ENCODE assay signal across 8 cellular contexts in genomic region chr22:33271390-33272161, GRCh38.
DNase-seq lines count a peak whose midpoint lies in the region; ATAC-seq lines count a peak whose summit lies in the region.

No MANE protein-coding gene starts in this region.

- ATAC-seq in GM19372 (IDR thresholded peaks at IDR 0.05; ENCODE audit: low read depth, unreplicated experiment) (peak; percentile 71), HG03135 (IDR thresholded peaks at IDR 0.05; ENCODE audit: unreplicated experiment) (peak; percentile 63), GM18873 (IDR thresholded peaks at IDR 0.05; ENCODE audit: low FRiP score, unreplicated experiment) (no peak)

- DNase-seq in astrocyte of the hippocampus (ENCODE audit: low read depth, low spot score) = peak; percentile 91
- peak; percentile 30 for DNase-seq in renal cortical epithelial cell (ENCODE audit: low read depth)
- DNase-seq in stimulated activated CD4-positive, alpha-beta T cell treated with anti-CD3 and anti-CD28 coated beads, Interleukin-4, amount 100 ng/mL, for 24 hours = no peak
- no peak for DNase-seq in stimulated activated CD4-positive, alpha-beta T cell treated with anti-CD3 and anti-CD28 coated beads, Interleukin-1b, Interleukin-23, amount 100 ng/mL, for 48 hours
- DNase-seq in ACHN = no peak

- in situ Hi-C loops in ACHN (cut with HindIII; ENCODE audit: low pct_ligation_motif_present, low pct_unique_long_range_greater_than_20kb, low sequenced_read_pairs) = no loop called here

Comparison
In these comparisons a context has a peak if more than half of its experiments do, and no peak if none do; other contexts are left out.
1. DNase-seq: peak in astrocyte of the hippocampus (single experiment) and renal cortical epithelial cell (single experiment); none in stimulated activated CD4-positive, alpha-beta T cell treated with anti-CD3 and anti-CD28 coated beads, Interleukin-4, amount 100 ng/mL, for 24 hours (single experiment), stimulated activated CD4-positive, alpha-beta T cell treated with anti-CD3 and anti-CD28 coated beads, Interleukin-1b, Interleukin-23, amount 100 ng/mL, for 48 hours (single experiment) and ACHN (single experiment).